Comparison of ENCODE assay signal across 14 cellular contexts in the genomic region with DNA sequence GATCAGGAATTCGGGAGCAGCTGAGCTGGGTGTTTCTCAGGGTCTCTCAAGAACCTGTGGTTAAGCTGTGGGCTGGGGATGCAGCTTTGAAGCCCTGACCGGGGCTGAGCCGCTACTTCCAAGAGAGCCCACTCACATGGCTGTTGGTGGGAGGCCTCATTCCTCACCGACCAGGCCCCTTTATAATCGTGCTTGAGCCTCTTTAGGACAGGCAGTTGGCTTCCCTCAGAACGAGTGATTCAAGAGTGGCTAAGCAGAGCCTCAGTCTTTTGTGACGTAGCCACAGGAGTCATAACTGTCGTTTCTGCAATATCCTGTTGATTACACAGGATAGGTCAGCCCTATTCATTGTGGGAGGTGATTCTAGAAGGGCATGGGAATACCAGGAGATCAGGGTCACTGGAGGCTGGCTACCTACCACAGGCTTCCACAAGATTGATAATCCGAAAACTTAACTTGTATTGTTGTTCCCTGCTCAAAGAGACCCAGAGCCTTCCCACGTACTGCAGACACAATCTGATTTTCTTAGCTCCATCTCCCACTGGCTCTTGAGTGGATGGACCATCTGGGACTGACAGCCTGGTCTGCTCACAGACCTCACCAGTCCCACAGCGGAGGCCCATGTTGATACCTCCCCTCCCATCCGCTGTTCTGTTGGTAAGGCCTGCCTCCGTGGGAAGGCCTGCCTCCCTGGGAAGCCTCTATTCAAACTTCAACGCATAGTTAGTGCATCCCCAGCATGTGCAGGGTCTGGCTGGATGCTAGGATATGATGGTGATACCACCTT. TPM values are rescaled to one million over a fixed set of nuclear protein-coding genes. Genes with fewer than 3 reads are reported as not detected.
DNase-seq lines count a peak whose midpoint lies in the region; ATAC-seq and TF ChIP-seq lines count a peak whose summit lies in the region.
"Had no signal": no experiment of that assay in that cellular context is flagged by ENCODE, and none has a peak within 500 bp of the region (broad histone marks: within the 10 kb centered on the region; RNA-seq: fewer than 3 reads in every experiment).

No MANE protein-coding gene starts in this region.

- H3K4me3 ChIP-seq in AG04449 (ENCODE audit: low read depth, low read length): no peak overlapping the region
- H3K4me3 ChIP-seq in SJSA1: no peak overlapping the region
- H3K4me3 ChIP-seq in fibroblast of the aortic adventitia (ENCODE audit: low read depth, low read length): no peak overlapping the region
- no peak overlapping the region for H3K4me3 ChIP-seq in A673 (ENCODE audit: low read depth, low read length, poor library complexity, severe bottlenecking)
- H3K4me3 ChIP-seq: suprapubic skin had no signal

- TF ChIP-seq CTCF in AG04449 (IDR thresholded peaks at IDR 0.05; ENCODE audit: insufficient read depth, low read length, missing control alignments) (no peak), fibroblast of the aortic adventitia (IDR thresholded peaks at IDR 0.05; ENCODE audit: insufficient read depth, low read length) (no peak), A673 (conservative IDR thresholded peaks at IDR 0.05; ENCODE audit: low read depth, low read length) (no peak)

- no peaks in the 10 kb centered on the region for H3K27me3 ChIP-seq in SJSA1 (replicated peaks)
- H3K27me3 ChIP-seq in A673 (replicated peaks; ENCODE audit: insufficient read depth, low read depth, low read length, poor library complexity): no peaks in the 10 kb centered on the region
- H3K27me3 ChIP-seq: suprapubic skin had no signal

- H3K4me1 ChIP-seq in SJSA1 (replicated peaks): peaks cover 47% of the 10 kb centered on the region
- no peaks in the 10 kb centered on the region for H3K4me1 ChIP-seq in A673 (ENCODE audit: insufficient read depth, low read length, poor library complexity, severe bottlenecking)

- no peak for ATAC-seq in GM18519 (IDR thresholded peaks at IDR 0.05; ENCODE audit: low FRiP score, unreplicated experiment)
- no peak for ATAC-seq in GM21390 (IDR thresholded peaks at IDR 0.05; ENCODE audit: unreplicated experiment)
- ATAC-seq: naive thymus-derived CD8-positive, alpha-beta T cell had no signal

- BruUV-seq in A673 (replicated peaks; lab: Mats Ljungman, UMichigan): no TSS peak

- CTCF ChIA-PET in AG04449 (lab: Yijun Ruan, JAX) (interaction anchor here (1.0 kb wide), 1 partner anchor 10 kb away, joined by 3 read pairs; no protein-coding TSS in a partner anchor), A673 (lab: Charles Lee) (no interaction called here)

- H3K9me3 ChIP-seq in SJSA1 (replicated peaks): no peaks in the 10 kb centered on the region; the same call in 1 of the 2 replicates
- H3K9me3 ChIP-seq in A673 (ENCODE audit: low read depth, low read length, poor library complexity, severe bottlenecking): no peaks in the 10 kb centered on the region
- H3K9me3 ChIP-seq: suprapubic skin had no signal

- POLR2A ChIA-PET in AG04449 (lab: Yijun Ruan, JAX) (interaction anchor here (0.7 to 2.6 kb wide), 2 partner anchors 60 to 138 kb away, joined by 3 to 15 read pairs; a partner anchor contains a TSS), A673 (lab: Charles Lee; ENCODE audit: low non-redundant PET) (no interaction called here)

- H3K27ac ChIP-seq in SJSA1 (peak overlapping the region; percentile 89), A673 (ENCODE audit: low read depth, low read length, poor library complexity, severe bottlenecking) (no peak overlapping the region)
- H3K27ac ChIP-seq: KMS-11, suprapubic skin had no signal

- peak; percentile 62 for DNase-seq in AG04449 (ENCODE audit: low read depth, low spot score)
- DNase-seq in HCEC 1CT: peak; percentile 92
- DNase-seq in SJSA1 (ENCODE audit: low read depth in 1 of 2, low spot score in 2 of 2): peak; percentile 86 to 87
- DNase-seq in fibroblast of the aortic adventitia (ENCODE audit: low read depth): peak; percentile 94
- no peak for DNase-seq in A673 (ENCODE audit: low spot score)
- DNase-seq in stimulated activated CD4-positive, alpha-beta T cell treated with anti-CD3 and anti-CD28 coated beads, Interleukin-2, amount 100 ng/mL, for 24 hours: no peak
- DNase-seq: Caco-2; naive thymus-derived CD8-positive, alpha-beta T cell; stimulated activated CD4-positive, alpha-beta T cell treated with anti-CD3 and anti-CD28 coated beads, Interleukin-4, amount 100 ng/mL, for 1 hour; T-helper 9 cell had no signal

- H3K36me3 ChIP-seq in SJSA1 (peaks cover 3% of the 10 kb centered on the region; the same call in 1 of the 2 replicates), A673 (ENCODE audit: insufficient read depth, low read length, poor library complexity, severe bottlenecking) (no peaks in the 10 kb centered on the region)
- H3K36me3 ChIP-seq: suprapubic skin had no signal

- intact Hi-C loops in A673 (cut with micrococcal nuclease; ENCODE audit: unreplicated experiment): no loop called here

RNA-seq across cellular contexts. Expression of a gene that starts 3.0 kb away (rescaled TPM):
- 115 and 202 TPM in 2 replicates for total RNA-seq in SJSA1 (2014; rRNA removed; shearing (Covaris generic))
- 21.7 and 193 TPM in 2 replicates for total RNA-seq in fibroblast of the aortic adventitia (ENCODE audit: low replicate concordance)
- 44.2 and 48.7 TPM in 2 replicates for total RNA-seq in A673 (2021)

Comparison
In these comparisons a context has a peak if more than half of its experiments do, and no peak if none do; other contexts are left out.
1. DNase-seq: peak in AG04449 (single experiment), HCEC 1CT (single experiment), SJSA1 (2 of 2) and fibroblast of the aortic adventitia (single experiment); none in A673 (single experiment) and stimulated activated CD4-positive, alpha-beta T cell treated with anti-CD3 and anti-CD28 coated beads, Interleukin-2, amount 100 ng/mL, for 24 hours (0 of 2).